In genomic region chr2:46701152-46701551, GRCh38 we compare ENCODE assay signal across 1 cellular context.
TF ChIP-seq lines count a peak whose summit lies in the region.

No MANE protein-coding gene starts in this region.

TF ChIP-seq in GM23338, 12 proteins besides CTCF, POLR2A, EP300 and RAD21 (continued from another document):
- TF ChIP-seq ZNF462 (CRISPR knock-in tag; IDR thresholded peaks at IDR 0.05) (no peak), REST (IDR thresholded peaks at IDR 0.05; ENCODE audit: unreplicated experiment) (no peak), NANOG (IDR thresholded peaks at IDR 0.05; ENCODE audit: borderline replicate concordance) (no peak), CREB1 (CRISPR knock-in tag; IDR thresholded peaks at IDR 0.05; ENCODE audit: low read depth) (no peak), STAT1 (IDR thresholded peaks at IDR 0.05; ENCODE audit: unreplicated experiment) (no peak), JUNB (IDR thresholded peaks at IDR 0.05; ENCODE audit: unreplicated experiment) (no peak)
